Comparison of ENCODE assay signal across 9 cellular contexts in genomic region chr9:78295731-78296130, GRCh38. TPM values are rescaled to one million over a fixed set of nuclear protein-coding genes. Genes with fewer than 3 reads are reported as not detected.
A peak's percentile ranks its signal among the peaks of the same experiment; 100 is the strongest.
DNase-seq lines count a peak whose midpoint lies in the region; ATAC-seq, FAIRE-seq and TF ChIP-seq lines count a peak whose summit lies in the region.
"Had no signal": no experiment of that assay in that cellular context is flagged by ENCODE, and none has a peak within 500 bp of the region (broad histone marks: within the 10 kb centered on the region; RNA-seq: fewer than 3 reads in every experiment).

No MANE protein-coding gene starts in this region.

- CTCF ChIA-PET in endothelial cell of umbilical vein (lab: Charles Lee): no interaction called here

- no peak for ATAC-seq in GM23338
- ATAC-seq in GM19328 (IDR thresholded peaks at IDR 0.05; ENCODE audit: unreplicated experiment): no peak

- H3K9me2 ChIP-seq in GM23338 (ENCODE audit: insufficient read depth): no peaks in the 10 kb centered on the region

- H3K9me3 Mint-ChIP-seq in GM23338: peaks cover 8% of the 10 kb centered on the region; the same call in 2 of the 3 replicates
- H3K9me3 Mint-ChIP-seq: dendritic cell treated with granulocyte-macrophage colony-stimulating factor and Interleukin-4, amounts not matched to agents 40 ng/mL and 50 ng/mL, for 4 days had no signal

- peaks cover 22% of the 10 kb centered on the region for H3K27me3 Mint-ChIP-seq in GM23338 (ENCODE audit: insufficient read depth, low read depth, poor library complexity)

- TF ChIP-seq POLR2A in endothelial cell of umbilical vein (IDR thresholded peaks at IDR 0.05; ENCODE audit: low read depth, low read length): no peak

- no peak for FAIRE-seq in endothelial cell of umbilical vein (lab: Jason Lieb, UNC)

- H4K20me1 ChIP-seq in GM23338 (replicated peaks; ENCODE audit: insufficient read depth): peaks cover 29% of the 10 kb centered on the region
- no peaks in the 10 kb centered on the region for H4K20me1 ChIP-seq in endothelial cell of umbilical vein (replicated peaks; ENCODE audit: control insufficient read depth, extremely low read depth, insufficient read depth, low read length)
- H4K20me1 ChIP-seq in osteoblast (ENCODE audit: insufficient read depth, low read length): no peaks in the 10 kb centered on the region

- H2AFZ ChIP-seq in GM23338 (no peak overlapping the region), endothelial cell of umbilical vein (ENCODE audit: low read depth, low read length) (peak overlapping the region; percentile 61), osteoblast (ENCODE audit: low read length) (peak overlapping the region; percentile 55)

- H3K4me2 ChIP-seq in GM23338: peak overlapping the region; percentile 96
- peak overlapping the region; percentile 62 for H3K4me2 ChIP-seq in endothelial cell of umbilical vein (ENCODE audit: insufficient read depth, low read length)
- peak overlapping the region; percentile 100 for H3K4me2 ChIP-seq in osteoblast (ENCODE audit: insufficient read depth, low read length)

- no TSS peak for BruUV-seq in endothelial cell of umbilical vein (replicated peaks; lab: Mats Ljungman, UMichigan)

- DNase-seq in GM23338 (ENCODE audit: low spot score) (no peak), SJCRH30 (peak in 1 of 2 experiments; percentile 61), endothelial cell of umbilical vein (ENCODE audit: low read depth, low spot score) (no peak), osteoblast (ENCODE audit: insufficient read length, low spot score, missing footprints) (peak; percentile 50), kidney glomerular epithelial cell (lab: John Stamatoyannopoulos, UW) (no peak), GOT3 (lab: John Stamatoyannopoulos, UW) (no peak), epidermal melanocyte (ENCODE audit: insufficient read length, low spot score) (no peak)

- H3K27me3 ChIP-seq in GM23338 (ENCODE audit: insufficient read depth) (no peaks in the 10 kb centered on the region), SJCRH30 (no peaks in the 10 kb centered on the region), endothelial cell of umbilical vein (ENCODE audit: control insufficient read depth in 2 of 2, insufficient read depth in 2 of 2, low read length in 2 of 2) (peaks cover 0 to under 1% of the 10 kb centered on the region in 2 experiments), osteoblast (ENCODE audit: insufficient read depth, low read length) (no peaks in the 10 kb centered on the region)

- H3K36me3 Mint-ChIP-seq in GM23338 (ENCODE audit: low read depth): peaks cover 38% of the 10 kb centered on the region

- H3F3A ChIP-seq in GM23338 (replicated peaks; ENCODE audit: low read depth): no peaks in the 10 kb centered on the region; the same call in 1 of the 2 replicates

- H3K27ac ChIP-seq in GM23338 (ENCODE audit: low read depth): peak overlapping the region; percentile 100
- peak overlapping the region; percentile 93 for H3K27ac ChIP-seq in SJCRH30
- H3K27ac ChIP-seq in endothelial cell of umbilical vein (ENCODE audit: insufficient read depth, low read depth, low read length): no peak overlapping the region
- H3K27ac ChIP-seq in osteoblast (ENCODE audit: low read depth, low read length): no peak overlapping the region

- TF ChIP-seq CTCF in GM23338 (conservative IDR thresholded peaks at IDR 0.05; ENCODE audit: low read depth in 2 of 2): no peak
- TF ChIP-seq CTCF in endothelial cell of umbilical vein (IDR thresholded peaks at IDR 0.05; ENCODE audit: extremely low read depth in 1 of 2, insufficient read depth in 1 of 2, low read depth in 1 of 2, low read length in 2 of 2): no peak
- no peak for TF ChIP-seq CTCF in osteoblast (IDR thresholded peaks at IDR 0.05; ENCODE audit: extremely low read depth, low read depth, low read length)

- no peak overlapping the region for H3K9ac ChIP-seq in endothelial cell of umbilical vein (replicated peaks; ENCODE audit: extremely low read depth, insufficient read depth, low read length)

- H3K36me3 ChIP-seq in GM23338 (ENCODE audit: insufficient read depth): peaks cover 11% of the 10 kb centered on the region
- peaks cover 5% of the 10 kb centered on the region; the same call in 1 of the 2 replicates for H3K36me3 ChIP-seq in SJCRH30
- peaks cover 0 to under 1% of the 10 kb centered on the region in 2 experiments for H3K36me3 ChIP-seq in endothelial cell of umbilical vein (ENCODE audit: control insufficient read depth in 2 of 2, extremely low read depth in 1 of 2, insufficient read depth in 2 of 2, low read length in 2 of 2)
- H3K36me3 ChIP-seq in osteoblast (ENCODE audit: insufficient read depth, low read length): no peaks in the 10 kb centered on the region

- H3K4me1 ChIP-seq in GM23338 (ENCODE audit: insufficient read depth) (peaks cover 31% of the 10 kb centered on the region), SJCRH30 (peaks cover 30% of the 10 kb centered on the region), endothelial cell of umbilical vein (ENCODE audit: control insufficient read depth, extremely low read depth, insufficient read depth, low read length) (peaks cover 3% of the 10 kb centered on the region), osteoblast (ENCODE audit: insufficient read depth, low read length) (peaks cover 10% of the 10 kb centered on the region)

- H3K79me2 ChIP-seq in GM23338 (replicated peaks; ENCODE audit: insufficient read depth) (peaks cover 38% of the 10 kb centered on the region), endothelial cell of umbilical vein (ENCODE audit: control insufficient read depth, insufficient read depth, low read length) (peaks cover 10% of the 10 kb centered on the region), osteoblast (ENCODE audit: insufficient read depth, low read length) (peaks cover 18% of the 10 kb centered on the region)

- H3K4me1 Mint-ChIP-seq in GM23338: peaks cover 33% of the 10 kb centered on the region

- intact Hi-C loops in endothelial cell of umbilical vein (cut with micrococcal nuclease): loop anchor here (2.0 to 5.0 kb wide), 2 partner anchors 35 to 1277 kb away; partner anchors contain the start of gene TLE4

- H3K4me3 ChIP-seq in GM23338 (peak overlapping the region; percentile 95), SJCRH30 (peak overlapping the region; percentile 79), endothelial cell of umbilical vein (replicated peaks in 1 of 3; ENCODE audit: insufficient read depth in 1 of 3, low read depth in 1 of 3, low read length in 3 of 3) (peak overlapping the region in 1 of 3 experiments; percentile 64), osteoblast (ENCODE audit: insufficient read depth, low read length) (peak overlapping the region; percentile 98)

- POLR2A ChIA-PET in endothelial cell of umbilical vein (lab: Charles Lee): no interaction called here

- H3K27ac Mint-ChIP-seq in GM23338: peak overlapping the region; percentile 100
- H3K27ac Mint-ChIP-seq: dendritic cell treated with granulocyte-macrophage colony-stimulating factor and Interleukin-4, amounts not matched to agents 40 ng/mL and 50 ng/mL, for 4 days had no signal

- H3K9me1 ChIP-seq in endothelial cell of umbilical vein (replicated peaks; ENCODE audit: control insufficient read depth, extremely low read depth, insufficient read depth, low read length): no peaks in the 10 kb centered on the region

- H3K4me3 Mint-ChIP-seq in GM23338: peak overlapping the region; percentile 99

- H3K9me3 ChIP-seq in SJCRH30 (replicated peaks) (no peaks in the 10 kb centered on the region), endothelial cell of umbilical vein (replicated peaks; ENCODE audit: control insufficient read depth, insufficient read depth, low read length) (no peaks in the 10 kb centered on the region), osteoblast (ENCODE audit: low read depth, low read length) (no peaks in the 10 kb centered on the region)

- dilution Hi-C loops in endothelial cell of umbilical vein (cut with MboI; ENCODE audit: extremely low pct_ligation_motif_present, low sequenced_read_pairs): no loop called here

TF ChIP-seq in GM23338, 12 proteins besides CTCF, POLR2A, EP300 and RAD21:
- no peak for TF ChIP-seq EZH2phosphoT487 (IDR thresholded peaks at IDR 0.05; ENCODE audit: unreplicated experiment)
- TF ChIP-seq EZH2 (IDR thresholded peaks at IDR 0.05; ENCODE audit: low read depth, unreplicated experiment): no peak

TF ChIP-seq in endothelial cell of umbilical vein, 7 proteins besides CTCF, POLR2A, EP300 and RAD21:
- TF ChIP-seq POLR2AphosphoS5 (IDR thresholded peaks at IDR 0.05; ENCODE audit: insufficient read depth, low read depth, low read length): no peak

RNA-seq across cellular contexts. Expression of gene PSAT1, which starts 1.2 kb away (rescaled TPM):
- total RNA-seq in GM23338 (2014; rRNA removed; shearing (Covaris generic)): 486 and 511 TPM in 2 replicates
- polyA plus RNA-seq in GM23338 (2016; fragmentation: Nextera tagmentation; extraction: Ambion mirVana): 386 and 414 TPM in 2 replicates
- total RNA-seq in SJCRH30 (2014; rRNA removed; shearing (Covaris generic)): 178 and 195 TPM in 2 replicates
- 42.0 and 47.3 TPM in 2 replicates for total RNA-seq in endothelial cell of umbilical vein
- 15.2 and 19.1 TPM in 2 replicates for polyA plus RNA-seq in endothelial cell of umbilical vein
- polyA plus RNA-seq in endothelial cell of umbilical vein (2011; cell fraction: cytosol; rRNA removed): 27.4 and 30.8 TPM in 2 replicates
- 15.6 and 19.6 TPM in 2 replicates for polyA plus RNA-seq in endothelial cell of umbilical vein (2011; cell fraction: nucleus; rRNA removed)
- polyA plus RNA-seq in endothelial cell of umbilical vein (2012): 23.9 and 42.7 TPM in 2 replicates
- 25.1 and 37.9 TPM in 2 replicates for polyA minus RNA-seq in endothelial cell of umbilical vein
- 90.7 TPM for polyA minus RNA-seq in endothelial cell of umbilical vein (2011; cell fraction: cytosol; rRNA and poly(A)+ RNA removed)
- polyA minus RNA-seq in endothelial cell of umbilical vein (2011; cell fraction: nucleus; rRNA and poly(A)+ RNA removed): 9.2 and 9.8 TPM in 2 replicates
- 175 and 182 TPM in 2 replicates for total RNA-seq in osteoblast

RNA-seq across cellular contexts. Expression of gene CEP78, which starts 59.9 kb away (rescaled TPM):
- 46.6 and 48.3 TPM in 2 replicates for total RNA-seq in GM23338 (2014; rRNA removed; shearing (Covaris generic))
- polyA plus RNA-seq in GM23338 (2016; fragmentation: Nextera tagmentation; extraction: Ambion mirVana): 18.7 and 19.9 TPM in 2 replicates
- 75.7 and 89.2 TPM in 2 replicates for total RNA-seq in SJCRH30 (2014; rRNA removed; shearing (Covaris generic))
- total RNA-seq in endothelial cell of umbilical vein: 30.2 and 35.9 TPM in 2 replicates
- 6.5 and 6.9 TPM in 2 replicates for polyA plus RNA-seq in endothelial cell of umbilical vein
- 10.2 and 11.9 TPM in 2 replicates for polyA plus RNA-seq in endothelial cell of umbilical vein (2011; cell fraction: cytosol; rRNA removed)
- polyA plus RNA-seq in endothelial cell of umbilical vein (2011; cell fraction: nucleus; rRNA removed): 19.1 and 28.4 TPM in 2 replicates
- polyA plus RNA-seq in endothelial cell of umbilical vein (2012): 13.8 and 22.5 TPM in 2 replicates
- 11.5 and 13.3 TPM in 2 replicates for polyA minus RNA-seq in endothelial cell of umbilical vein
- polyA minus RNA-seq in endothelial cell of umbilical vein (2011; cell fraction: cytosol; rRNA and poly(A)+ RNA removed): 17.6 TPM
- polyA minus RNA-seq in endothelial cell of umbilical vein (2011; cell fraction: nucleus; rRNA and poly(A)+ RNA removed): 17.6 and 22.6 TPM in 2 replicates
- 16.6 and 19.2 TPM in 2 replicates for total RNA-seq in osteoblast

Comparison
In these comparisons a context has a peak if more than half of its experiments do, and no peak if none do; other contexts are left out.
1. H3K27ac ChIP-seq: peak in GM23338 (single experiment) and SJCRH30 (single experiment); none in endothelial cell of umbilical vein (single experiment) and osteoblast (single experiment).
2. Peak in every context shown above with its lines, with median percentiles within 50 percentile points of each other: H3K4me2 ChIP-seq.